Comparison of ENCODE assay signal across 19 cellular contexts in the genomic region with DNA sequence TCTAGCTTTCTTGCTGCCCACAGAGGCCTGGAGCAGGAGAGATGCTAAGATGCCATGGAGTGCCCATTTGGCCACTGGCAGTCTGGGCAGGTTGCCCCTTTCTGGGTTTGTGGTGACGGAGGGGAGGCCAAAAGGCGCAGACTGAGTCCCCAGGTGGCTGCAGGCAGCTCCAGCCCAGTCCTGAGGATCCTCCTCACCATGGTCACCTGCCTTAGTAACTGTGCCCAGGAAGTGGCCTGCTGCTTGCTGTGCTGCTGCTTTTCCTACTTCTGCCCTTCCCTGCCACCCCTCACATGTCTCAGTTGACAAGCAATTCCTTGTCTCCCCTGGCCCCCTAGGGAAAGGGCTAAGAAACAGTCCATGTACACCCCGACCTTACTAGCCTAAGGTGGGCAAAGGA. TPM values are rescaled to one million over a fixed set of nuclear protein-coding genes. Genes with fewer than 3 reads are reported as not detected.
DNase-seq lines count a peak whose midpoint lies in the region; ATAC-seq and TF ChIP-seq lines count a peak whose summit lies in the region.
"Had no signal": no experiment of that assay in that cellular context is flagged by ENCODE, and none has a peak within 500 bp of the region (broad histone marks: within the 10 kb centered on the region; RNA-seq: fewer than 3 reads in every experiment).

No MANE protein-coding gene starts in this region.

- H3K9ac ChIP-seq in neural progenitor cell, result no peak overlapping the region

- TF ChIP-seq CTCF in hepatocyte (IDR thresholded peaks at IDR 0.05; ENCODE audit: poor library complexity) (no peak), neural progenitor cell (IDR thresholded peaks at IDR 0.05) (no peak)

- DNase-seq in T-helper 17 cell (no peak), hepatocyte (ENCODE audit: low spot score) (no peak), neural progenitor cell (ENCODE audit: low spot score) (no peak), RKO (ENCODE audit: low spot score) (no peak), NCI-H345 (lab: John Stamatoyannopoulos, UW) (no peak)
- DNase-seq: CD4-positive, CD25-positive, alpha-beta regulatory T cell; DMS79; H9; HFFc6; KG1; NCI-H1092; NCI-H1436; NCI-H187 treated with DMSO at 0.1 percent for 48 hours; NCI-H226; NCI-H774; Peyer's patch had no signal

- H3K9me3 ChIP-seq in T-helper 17 cell (ENCODE audit: control insufficient read depth, low read length, poor library complexity, severe bottlenecking) (no peaks in the 10 kb centered on the region), hepatocyte (ENCODE audit: low read depth) (no peaks in the 10 kb centered on the region), neural progenitor cell (ENCODE audit: low read depth) (no peaks in the 10 kb centered on the region)
- H3K9me3 ChIP-seq: Peyer's patch, SJSA1 had no signal

- H3K79me2 ChIP-seq in hepatocyte (no peaks in the 10 kb centered on the region), neural progenitor cell (ENCODE audit: low read depth) (no peaks in the 10 kb centered on the region)

- no peak overlapping the region for H2AFZ ChIP-seq in hepatocyte
- H2AFZ ChIP-seq in neural progenitor cell (replicated peaks), result peak overlapping the region; percentile 45

- no peaks in the 10 kb centered on the region for H3K9me3 Mint-ChIP-seq in neural progenitor cell
- H3K9me3 Mint-ChIP-seq: CD4-positive, CD25-positive, alpha-beta regulatory T cell; H9; HFFc6 had no signal

- H3K4me2 ChIP-seq in hepatocyte (no peak overlapping the region), neural progenitor cell (no peak overlapping the region)

- H3K27ac ChIP-seq in hepatocyte (peak overlapping the region; percentile 31), neural progenitor cell (no peak overlapping the region)
- H3K27ac ChIP-seq: SJSA1 had no signal

- no peaks in the 10 kb centered on the region for H3K9me2 ChIP-seq in hepatocyte (replicated peaks; ENCODE audit: insufficient read depth)

- H3K36me3 ChIP-seq in hepatocyte (replicated peaks; ENCODE audit: insufficient read depth, low read depth) (no peaks in the 10 kb centered on the region), neural progenitor cell (no peaks in the 10 kb centered on the region)
- H3K36me3 ChIP-seq: Peyer's patch, SJSA1 had no signal

- 91% methylated on average over 3 of the region's 3 CpGs for WGBS in hepatocyte (ENCODE audit: low lambda C conversion rate, missing lambda C conversion rate)

- H4K20me1 ChIP-seq in hepatocyte (ENCODE audit: insufficient read depth, poor library complexity, severe bottlenecking) (no peaks in the 10 kb centered on the region), neural progenitor cell (ENCODE audit: low read depth) (no peaks in the 10 kb centered on the region)

- no peaks in the 10 kb centered on the region for H3F3A ChIP-seq in neural progenitor cell (ENCODE audit: low read depth)

- no peak for ATAC-seq in T-helper 17 cell
- ATAC-seq in GM21619 (IDR thresholded peaks at IDR 0.05; ENCODE audit: unreplicated experiment), result no peak
- no peak for ATAC-seq in HG02571 (IDR thresholded peaks at IDR 0.05; ENCODE audit: unreplicated experiment)

- H3K4me1 ChIP-seq in hepatocyte (ENCODE audit: insufficient read depth) (peaks cover 10% of the 10 kb centered on the region), neural progenitor cell (no peaks in the 10 kb centered on the region)
- H3K4me1 ChIP-seq: Peyer's patch, SJSA1 had no signal

- H3K4me3 ChIP-seq in hepatocyte (no peak overlapping the region), neural progenitor cell (no peak overlapping the region)
- H3K4me3 ChIP-seq: Peyer's patch, SJSA1 had no signal

- H3K4me3 Mint-ChIP-seq in T-helper 17 cell (no peak overlapping the region), neural progenitor cell (no peak overlapping the region)
- H3K4me3 Mint-ChIP-seq: CD4-positive, CD25-positive, alpha-beta regulatory T cell; H9; HFFc6 had no signal

- H3K4me1 Mint-ChIP-seq in T-helper 17 cell (no peaks in the 10 kb centered on the region), neural progenitor cell (peaks cover 11% of the 10 kb centered on the region)
- H3K4me1 Mint-ChIP-seq: CD4-positive, CD25-positive, alpha-beta regulatory T cell had no signal

- H3K36me3 Mint-ChIP-seq in T-helper 17 cell (ENCODE audit: low read depth) (no peaks in the 10 kb centered on the region), neural progenitor cell (no peaks in the 10 kb centered on the region)
- H3K36me3 Mint-ChIP-seq: CD4-positive, CD25-positive, alpha-beta regulatory T cell had no signal

- H3K27ac Mint-ChIP-seq in T-helper 17 cell (peak overlapping the region; percentile 60), neural progenitor cell (no peak overlapping the region)
- H3K27ac Mint-ChIP-seq: H9, HFFc6 had no signal

- H3K27me3 Mint-ChIP-seq in T-helper 17 cell, result peaks cover 8% of the 10 kb centered on the region
- peaks cover 4% of the 10 kb centered on the region for H3K27me3 Mint-ChIP-seq in neural progenitor cell (ENCODE audit: insufficient read depth, low read depth)

- H3K27me3 ChIP-seq in hepatocyte, result no peaks in the 10 kb centered on the region
- no peaks in the 10 kb centered on the region for H3K27me3 ChIP-seq in neural progenitor cell
- H3K27me3 ChIP-seq: Peyer's patch had no signal

RNA-seq across cellular contexts. Expression of a gene that starts 33.5 kb away (rescaled TPM):
- 10 to 100 TPM; 34.5 to 49.0 TPM for total RNA-seq in T-helper 17 cell
- total RNA-seq in hepatocyte, result 26.4 and 31.0 TPM in 2 replicates
- polyA plus RNA-seq in hepatocyte, result 28.4 and 35.3 TPM in 2 replicates
- 35.7 and 49.6 TPM in 2 replicates for total RNA-seq in neural progenitor cell (ENCODE audit: low replicate concordance)

RNA-seq across cellular contexts. Expression of a gene that starts 35.3 kb away (rescaled TPM):
- total RNA-seq in T-helper 17 cell (1 to 10 TPM; 1.3 to 3.7 TPM), hepatocyte (6.9 and 12.7 TPM in 2 replicates), neural progenitor cell (ENCODE audit: low replicate concordance) (93.9 and 179 TPM in 2 replicates)
- 6.1 and 6.6 TPM in 2 replicates for polyA plus RNA-seq in hepatocyte

RNA-seq across cellular contexts. Expression of a gene that starts 38.8 kb away (rescaled TPM):
- total RNA-seq in T-helper 17 cell (10 to 100 TPM; 17.1 to 20.2 TPM), hepatocyte (21.6 and 23.4 TPM in 2 replicates), neural progenitor cell (ENCODE audit: low replicate concordance) (5.7 and 26.7 TPM in 2 replicates)
- 23.2 and 23.8 TPM in 2 replicates for polyA plus RNA-seq in hepatocyte

RNA-seq across cellular contexts. Expression of a gene that starts 42.4 kb away (rescaled TPM):
- total RNA-seq in T-helper 17 cell (100 to 1,000 TPM; 269 to 344 TPM), hepatocyte (39.1 and 59.3 TPM in 2 replicates), neural progenitor cell (ENCODE audit: low replicate concordance) (1.7 and 6.3 TPM in 2 replicates)
- 108 and 116 TPM in 2 replicates for polyA plus RNA-seq in hepatocyte

RNA-seq across cellular contexts. Expression of a gene that starts 54.5 kb away (rescaled TPM):
- total RNA-seq in T-helper 17 cell (100 to 1,000 TPM; 448 to 472 TPM), hepatocyte (37.2 and 44.4 TPM in 2 replicates), neural progenitor cell (ENCODE audit: low replicate concordance) (25.6 and 55.8 TPM in 2 replicates)
- polyA plus RNA-seq in hepatocyte, result 42.4 and 53.0 TPM in 2 replicates
